Comparison of ENCODE assay signal across 30 cellular contexts in genomic region chr14:86363047-86363446, GRCh38.
"Had no signal": no experiment of that assay in that cellular context is flagged by ENCODE, and none has a peak within 500 bp of the region (broad histone marks: within the 10 kb centered on the region; RNA-seq: fewer than 3 reads in every experiment).

No MANE protein-coding gene starts in this region.

- H3K27ac ChIP-seq: Peyer's patch, SJSA1 had no signal

- H3K4me1 ChIP-seq: Peyer's patch, SJSA1 had no signal

- H3K4me2 ChIP-seq: SK-N-SH had no signal

- H3K27me3 ChIP-seq: MG63, Peyer's patch, SJSA1 had no signal

- H3K36me3 ChIP-seq: MG63, Peyer's patch, SJSA1 had no signal

- H3K9me3 ChIP-seq: MG63, SJSA1, SK-N-SH had no signal

- DNase-seq: Kasumi-1, MG63, MV-4-11, NCI-H1092, NCI-H1105 treated with DMSO at 0.1 percent for 48 hours, NCI-H1417, NCI-H1436, NCI-H146, NCI-H1694, NCI-H187, NCI-H1930, NCI-H2029 treated with DMSO at 0.1 percent for 48 hours, NCI-H2081 treated with DMSO at 0.1 percent for 48 hours, NCI-H2107, NCI-H2171, NCI-H226, NCI-H446 treated with DMSO at 0.1 percent for 48 hours, NCI-H510A, NCI-H524, NCI-H526, NCI-H69, NCI-H748 treated with DMSO at 0.1 percent for 48 hours, NCI-H82, PC-3, Peyer's patch, Right ventricle myocardium superior, SHP77 treated with DMSO at 0.1 percent for 48 hours, SK-N-SH, SW 1271 had no signal

- H3K9ac ChIP-seq: SK-N-SH had no signal

- ATAC-seq: PC-3 had no signal

- H3K9me2 ChIP-seq: SK-N-SH had no signal

- H3K4me3 ChIP-seq: MG63, Peyer's patch, SJSA1 had no signal
